ENCODE assay signal across 8 cellular contexts in the genomic region with DNA sequence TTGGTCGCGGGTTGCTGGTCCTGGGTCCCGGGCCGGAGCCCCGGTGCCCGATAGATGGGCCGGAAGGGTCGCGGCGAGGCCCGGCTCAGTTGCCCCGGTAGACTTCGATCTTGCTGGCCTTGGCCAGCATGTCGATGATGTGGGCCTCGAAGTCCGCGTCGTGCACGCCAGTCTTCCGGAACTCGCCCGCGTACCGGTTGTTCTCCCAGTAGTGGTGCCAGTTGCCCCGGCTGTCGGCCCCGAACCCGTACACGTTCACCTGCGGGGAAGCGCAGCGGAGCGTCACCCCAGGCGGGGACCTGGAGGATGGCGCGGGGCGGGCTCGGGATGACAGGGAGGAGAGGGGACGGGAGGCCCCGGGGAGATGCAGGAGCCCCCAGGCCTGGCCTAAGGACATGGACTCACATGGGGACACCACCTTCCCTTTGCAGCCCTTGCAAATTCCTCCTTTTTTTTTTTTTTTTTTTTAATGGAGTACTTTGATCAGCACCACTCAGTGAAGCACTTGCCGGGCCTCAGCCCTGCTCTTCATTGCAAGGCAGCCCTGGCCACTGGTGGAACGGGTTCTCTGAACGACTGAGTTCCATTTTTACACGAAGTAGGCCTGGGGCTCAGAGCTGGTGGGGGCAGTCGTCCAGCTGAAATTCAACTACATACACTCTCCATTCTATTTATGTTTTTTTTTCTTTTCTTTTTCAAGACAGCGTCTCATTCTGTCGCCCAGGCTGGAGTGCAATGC. TPM values are rescaled to one million over a fixed set of nuclear protein-coding genes. Genes with fewer than 3 reads are reported as not detected.
DNase-seq lines count a peak whose midpoint lies in the region; FAIRE-seq lines count a peak whose summit lies in the region.

No MANE protein-coding gene starts in this region.

- H3K9me3 ChIP-seq in iPS-18a (ENCODE audit: control insufficient read depth, low read depth, low read length) (no peaks in the 10 kb centered on the region), stomach smooth muscle (ENCODE audit: control insufficient read depth in 2 of 2, low read length in 2 of 2) (no peaks in the 10 kb centered on the region)

- H3K9ac ChIP-seq in iPS-18a (ENCODE audit: low read length) = peak overlapping the region; percentile 72
- H3K9ac ChIP-seq in stomach smooth muscle (ENCODE audit: low read length in 2 of 2) = peak overlapping the region; percentile 44 to 60

- peak overlapping the region; percentile 93 for H3K27ac Mint-ChIP-seq in activated naive CD4-positive, alpha-beta T cell treated with anti-CD3 and anti-CD28 coated beads, Interleukin-2, amount 10 ng/mL, durations not matched to agents 7 days and 5 days
- peak overlapping the region; percentile 65 for H3K27ac Mint-ChIP-seq in activated T-helper 2 cell treated with anti-CD3 and anti-CD28 coated beads, Interferon-gamma antibody, Interleukin-2, Interleukin-4, amounts not matched to agents 10 μg/mL and 5 μg/mL and 100 μg/mL, durations not matched to agents 14 hours and 24 hours and 36 hours

- peaks cover 24% of the 10 kb centered on the region for H3K36me3 Mint-ChIP-seq in activated naive CD4-positive, alpha-beta T cell treated with anti-CD3 and anti-CD28 coated beads, Interleukin-2, amount 10 ng/mL, durations not matched to agents 7 days and 5 days
- peaks cover 32% of the 10 kb centered on the region for H3K36me3 Mint-ChIP-seq in activated T-helper 2 cell treated with anti-CD3 and anti-CD28 coated beads, Interferon-gamma antibody, Interleukin-2, Interleukin-4, amounts not matched to agents 10 μg/mL and 5 μg/mL and 100 μg/mL, durations not matched to agents 14 hours and 24 hours and 36 hours (ENCODE audit: low read depth)

- H3K4me3 ChIP-seq in iPS-18a (ENCODE audit: low read length) = peak overlapping the region; percentile 87
- H3K4me3 ChIP-seq in stomach smooth muscle (ENCODE audit: low read length in 2 of 2) = peak overlapping the region; percentile 84 to 88

- H3K4me3 Mint-ChIP-seq in activated naive CD4-positive, alpha-beta T cell treated with anti-CD3 and anti-CD28 coated beads, Interleukin-2, amount 10 ng/mL, durations not matched to agents 7 days and 5 days = peak overlapping the region; percentile 90
- peak overlapping the region; percentile 98 for H3K4me3 Mint-ChIP-seq in activated T-helper 2 cell treated with anti-CD3 and anti-CD28 coated beads, Interferon-gamma antibody, Interleukin-2, Interleukin-4, amounts not matched to agents 10 μg/mL and 5 μg/mL and 100 μg/mL, durations not matched to agents 14 hours and 24 hours and 36 hours (ENCODE audit: low read depth)

- intact Hi-C loops in activated T-helper 2 cell treated with anti-CD3 and anti-CD28 coated beads, Interferon-gamma antibody, Interleukin-2, Interleukin-4, amounts not matched to agents 10 μg/mL and 5 μg/mL and 100 μg/mL, durations not matched to agents 14 hours and 24 hours and 36 hours (cut with micrococcal nuclease) = loop anchor here (1.0 to 5.0 kb wide), 5 partner anchors 23 to 271 kb away; a partner anchor contains a TSS

- CTCF ChIA-PET in activated naive CD4-positive, alpha-beta T cell treated with anti-CD3 and anti-CD28 coated beads, Interleukin-2, amount 10 ng/mL, durations not matched to agents 7 days and 5 days (lab: Charles Lee) = interaction anchor here (1.0 to 3.6 kb wide), 8 partner anchors 12 to 143 kb away, joined by 3 to 17 read pairs (median 4); no protein-coding TSS in a partner anchor

- FAIRE-seq in RCC 7860 (lab: Jason Lieb, UNC) = no peak

- no peaks in the 10 kb centered on the region for H3K9me3 Mint-ChIP-seq in activated naive CD4-positive, alpha-beta T cell treated with anti-CD3 and anti-CD28 coated beads, Interleukin-2, amount 10 ng/mL, durations not matched to agents 7 days and 5 days
- no peaks in the 10 kb centered on the region for H3K9me3 Mint-ChIP-seq in activated T-helper 2 cell treated with anti-CD3 and anti-CD28 coated beads, Interferon-gamma antibody, Interleukin-2, Interleukin-4, amounts not matched to agents 10 μg/mL and 5 μg/mL and 100 μg/mL, durations not matched to agents 14 hours and 24 hours and 36 hours

- H3K27me3 ChIP-seq in iPS-18a (ENCODE audit: control insufficient read depth, insufficient read depth, low read length) (no peaks in the 10 kb centered on the region), stomach smooth muscle (ENCODE audit: control insufficient read depth in 1 of 2, insufficient read depth in 2 of 2, low read length in 2 of 2) (no peaks in the 10 kb centered on the region)

- peaks cover 3% of the 10 kb centered on the region for H3K36me3 ChIP-seq in iPS-18a (ENCODE audit: control insufficient read depth, low read depth, low read length)
- peaks cover 0 to 4% of the 10 kb centered on the region in 2 donors for H3K36me3 ChIP-seq in stomach smooth muscle (ENCODE audit: control insufficient read depth in 2 of 2, insufficient read depth in 2 of 2, low read length in 2 of 2)

- H3K27ac ChIP-seq in iPS-18a (ENCODE audit: low read length) (peak overlapping the region; percentile 47), stomach smooth muscle (ENCODE audit: low read length) (peak overlapping the region; percentile 69)

- H3K4me1 ChIP-seq in iPS-18a (ENCODE audit: control insufficient read depth, low read depth, low read length) (no peaks in the 10 kb centered on the region), stomach smooth muscle (ENCODE audit: control insufficient read depth, insufficient read depth, low read length) (peaks cover 16% of the 10 kb centered on the region)

- no peak for DNase-seq in activated naive CD4-positive, alpha-beta T cell treated with anti-CD3 and anti-CD28 coated beads, Interleukin-2, amount 10 ng/mL, durations not matched to agents 7 days and 5 days
- no peak for DNase-seq in activated naive CD4-positive, alpha-beta T cell treated with anti-CD3 and anti-CD28 coated beads, Interleukin-2, amount 50 U/mL, for 16 hours
- DNase-seq in activated T-helper 2 cell treated with anti-CD3 and anti-CD28 coated beads, Interferon-gamma antibody, Interleukin-2, Interleukin-4, amounts not matched to agents 10 μg/mL and 5 μg/mL and 100 μg/mL, durations not matched to agents 14 hours and 24 hours and 36 hours (ENCODE audit: low spot score) = no peak
- DNase-seq in RCC 7860 (ENCODE audit: low spot score) (no peak), AML-193 (lab: John Stamatoyannopoulos, UW) (no peak), NCI-H510A treated with DMSO at 0.1 percent for 48 hours (lab: John Stamatoyannopoulos, UW) (no peak)

- peaks cover 21% of the 10 kb centered on the region for H3K4me1 Mint-ChIP-seq in activated naive CD4-positive, alpha-beta T cell treated with anti-CD3 and anti-CD28 coated beads, Interleukin-2, amount 10 ng/mL, durations not matched to agents 7 days and 5 days
- peaks cover 2% of the 10 kb centered on the region for H3K4me1 Mint-ChIP-seq in activated T-helper 2 cell treated with anti-CD3 and anti-CD28 coated beads, Interferon-gamma antibody, Interleukin-2, Interleukin-4, amounts not matched to agents 10 μg/mL and 5 μg/mL and 100 μg/mL, durations not matched to agents 14 hours and 24 hours and 36 hours (ENCODE audit: low read depth)

- H3K27me3 Mint-ChIP-seq in activated naive CD4-positive, alpha-beta T cell treated with anti-CD3 and anti-CD28 coated beads, Interleukin-2, amount 10 ng/mL, durations not matched to agents 7 days and 5 days = no peaks in the 10 kb centered on the region
- H3K27me3 Mint-ChIP-seq in activated T-helper 2 cell treated with anti-CD3 and anti-CD28 coated beads, Interferon-gamma antibody, Interleukin-2, Interleukin-4, amounts not matched to agents 10 μg/mL and 5 μg/mL and 100 μg/mL, durations not matched to agents 14 hours and 24 hours and 36 hours (ENCODE audit: low read depth) = no peaks in the 10 kb centered on the region

RNA-seq across cellular contexts. Expression of a gene that starts 35.1 kb away (rescaled TPM):
- total RNA-seq in activated T-helper 2 cell treated with anti-CD3 and anti-CD28 coated beads, Interferon-gamma antibody, Interleukin-2, Interleukin-4, amounts not matched to agents 10 μg/mL and 5 μg/mL and 100 μg/mL, durations not matched to agents 14 hours and 24 hours and 36 hours = 55.8 and 58.5 TPM in 2 replicates

RNA-seq across cellular contexts. Expression of a gene that starts 57.1 kb away (rescaled TPM):
- 33.0 and 35.1 TPM in 2 replicates for total RNA-seq in activated T-helper 2 cell treated with anti-CD3 and anti-CD28 coated beads, Interferon-gamma antibody, Interleukin-2, Interleukin-4, amounts not matched to agents 10 μg/mL and 5 μg/mL and 100 μg/mL, durations not matched to agents 14 hours and 24 hours and 36 hours
